Comparison of ENCODE assay signal across 16 cellular contexts in genomic region chr6:75882734-75883133, GRCh38.
DNase-seq lines count a peak whose midpoint lies in the region; ATAC-seq and TF ChIP-seq lines count a peak whose summit lies in the region.
"Had no signal": no experiment of that assay in that cellular context is flagged by ENCODE, and none has a peak within 500 bp of the region (broad histone marks: within the 10 kb centered on the region; RNA-seq: fewer than 3 reads in every experiment).

No MANE protein-coding gene starts in this region.

- H3K4me3 Mint-ChIP-seq in activated T-cell treated with anti-CD3 and anti-CD28 coated beads, Interleukin-2, amount 50 U/mL, for 24 hours = no peak overlapping the region
- H3K4me3 Mint-ChIP-seq: activated CD4-positive, alpha-beta T cell treated with anti-CD3 and anti-CD28 coated beads, Interleukin-2, amount 10 ng/mL, durations not matched to agents 24 days and 14 days; mesothelial cell of epicardium had no signal

- H3F3A ChIP-seq in PC-3 (ENCODE audit: low read length, unreplicated experiment) = no peaks in the 10 kb centered on the region

- H3K9me3 ChIP-seq in PC-3 (ENCODE audit: low read length) = no peaks in the 10 kb centered on the region
- no peaks in the 10 kb centered on the region for H3K9me3 ChIP-seq in osteoblast (ENCODE audit: low read depth, low read length)
- H3K9me3 ChIP-seq in suprapubic skin = no peaks in the 10 kb centered on the region
- H3K9me3 ChIP-seq: psoas muscle, stomach had no signal

- H4K20me1 ChIP-seq in PC-3 (ENCODE audit: low read length) = no peaks in the 10 kb centered on the region
- H4K20me1 ChIP-seq in osteoblast (ENCODE audit: insufficient read depth, low read length) = no peaks in the 10 kb centered on the region

- H3K27me3 ChIP-seq in PC-3 (ENCODE audit: low read length) (no peaks in the 10 kb centered on the region), osteoblast (ENCODE audit: insufficient read depth, low read length) (no peaks in the 10 kb centered on the region), suprapubic skin (no peaks in the 10 kb centered on the region)
- H3K27me3 ChIP-seq: dorsolateral prefrontal cortex, stomach had no signal

- TF ChIP-seq CTCF in PC-3 (conservative IDR thresholded peaks at IDR 0.05; ENCODE audit: low read depth, low read length) (no peak), epithelial cell of esophagus (IDR thresholded peaks at IDR 0.05; ENCODE audit: insufficient read depth, low read depth, low read length, missing control alignments) (no peak), osteoblast (IDR thresholded peaks at IDR 0.05; ENCODE audit: extremely low read depth, low read depth, low read length) (no peak), suprapubic skin (IDR thresholded peaks at IDR 0.05) (no peak)

- H3K9me3 Mint-ChIP-seq in activated T-cell treated with anti-CD3 and anti-CD28 coated beads, Interleukin-2, amount 50 U/mL, for 24 hours = no peaks in the 10 kb centered on the region
- H3K9me3 Mint-ChIP-seq: activated CD4-positive, alpha-beta T cell treated with anti-CD3 and anti-CD28 coated beads, Interleukin-2, amount 10 ng/mL, durations not matched to agents 24 days and 14 days; mesothelial cell of epicardium had no signal

- H3K36me3 ChIP-seq in PC-3 (ENCODE audit: low read depth, low read length) (no peaks in the 10 kb centered on the region), osteoblast (ENCODE audit: insufficient read depth, low read length) (no peaks in the 10 kb centered on the region), suprapubic skin (peaks cover under 1% of the 10 kb centered on the region)

- CTCF ChIA-PET in PC-3 (lab: Charles Lee) = interaction anchor here (1.0 kb wide), 1 partner anchor 11 kb away, joined by 3 read pairs; no protein-coding TSS in a partner anchor

- WGBS in suprapubic skin = 46% methylated on average over 2 of the region's 2 CpGs

- H2AFZ ChIP-seq in PC-3 (ENCODE audit: low read length) (no peak overlapping the region), osteoblast (ENCODE audit: low read length) (no peak overlapping the region)

- intact Hi-C loops in PC-3 (cut with micrococcal nuclease) = no loop called here

- peak; percentile 93 for ATAC-seq in PC-3
- ATAC-seq: psoas muscle had no signal

- H3K4me3 ChIP-seq in PC-3 (ENCODE audit: low read length) = no peak overlapping the region
- no peak overlapping the region for H3K4me3 ChIP-seq in epithelial cell of esophagus (ENCODE audit: low read length)
- no peak overlapping the region for H3K4me3 ChIP-seq in osteoblast (ENCODE audit: insufficient read depth, low read length)
- H3K4me3 ChIP-seq in suprapubic skin = no peak overlapping the region
- H3K4me3 ChIP-seq: dorsolateral prefrontal cortex, psoas muscle, stomach had no signal

- peak; percentile 70 for DNase-seq in EL
- DNase-seq in PC-3 = peak; percentile 76
- peak; percentile 84 for DNase-seq in epithelial cell of esophagus (ENCODE audit: low read depth)
- DNase-seq in osteoblast (ENCODE audit: insufficient read length, low spot score, missing footprints) = peak; percentile 63
- DNase-seq in NCI-H345 (lab: John Stamatoyannopoulos, UW) = no peak
- DNase-seq in anterior cingulate cortex (lab: John Stamatoyannopoulos, UW) = no peak
- DNase-seq in suprapubic skin (ENCODE audit: low spot score in 2 of 2) = no peak
- DNase-seq in activated T-cell treated with anti-CD3 and anti-CD28 coated beads, Interleukin-2, amount 50 U/mL, for 24 hours = no peak
- DNase-seq: activated CD4-positive, alpha-beta T cell treated with anti-CD3 and anti-CD28 coated beads, Interleukin-2, amount 10 ng/mL, durations not matched to agents 24 days and 14 days; activated gamma-delta T cell; dorsolateral prefrontal cortex; NCI-H526; psoas muscle; stimulated activated CD4-positive, alpha-beta T cell treated with anti-CD3 and anti-CD28 coated beads, Interleukin-4, amount 100 ng/mL, for 4 hours; stomach had no signal

- no peaks in the 10 kb centered on the region for H3K27me3 Mint-ChIP-seq in activated T-cell treated with anti-CD3 and anti-CD28 coated beads, Interleukin-2, amount 50 U/mL, for 24 hours

- no TSS peak for BruUV-seq in PC-3 (replicated peaks; lab: Mats Ljungman, UMichigan)

- TF ChIP-seq POLR2A in suprapubic skin (IDR thresholded peaks at IDR 0.05) = no peak

- H3K27ac Mint-ChIP-seq in activated T-cell treated with anti-CD3 and anti-CD28 coated beads, Interleukin-2, amount 50 U/mL, for 24 hours = no peak overlapping the region
- H3K27ac Mint-ChIP-seq: activated CD4-positive, alpha-beta T cell treated with anti-CD3 and anti-CD28 coated beads, Interleukin-2, amount 10 ng/mL, durations not matched to agents 24 days and 14 days had no signal

- H3K27ac ChIP-seq in PC-3 (ENCODE audit: low read length) = no peak overlapping the region
- no peak overlapping the region for H3K27ac ChIP-seq in osteoblast (ENCODE audit: low read depth, low read length)
- no peak overlapping the region for H3K27ac ChIP-seq in suprapubic skin
- H3K27ac ChIP-seq: psoas muscle, stomach had no signal

- H3K36me3 Mint-ChIP-seq in activated T-cell treated with anti-CD3 and anti-CD28 coated beads, Interleukin-2, amount 50 U/mL, for 24 hours (ENCODE audit: low read depth) = no peaks in the 10 kb centered on the region

- H3K9me2 ChIP-seq in PC-3 (replicated peaks; ENCODE audit: low read length) = no peaks in the 10 kb centered on the region

- no peak overlapping the region for H3K9ac ChIP-seq in PC-3 (ENCODE audit: low read length)

- POLR2A ChIA-PET in PC-3 (lab: Charles Lee; ENCODE audit: unreplicated experiment) = no interaction called here

- TF ChIP-seq EP300 in suprapubic skin (IDR thresholded peaks at IDR 0.05) = no peak

- H3K79me2 ChIP-seq in PC-3 (ENCODE audit: low read length) (no peaks in the 10 kb centered on the region), osteoblast (ENCODE audit: insufficient read depth, low read length) (no peaks in the 10 kb centered on the region)

- H3K4me2 ChIP-seq in PC-3 (ENCODE audit: low read length) (no peak overlapping the region), osteoblast (ENCODE audit: insufficient read depth, low read length) (no peak overlapping the region)

- H3K4me1 ChIP-seq in PC-3 (ENCODE audit: insufficient read depth, low read length) (peaks cover 19% of the 10 kb centered on the region), osteoblast (ENCODE audit: insufficient read depth, low read length) (peaks cover 9% of the 10 kb centered on the region), suprapubic skin (no peaks in the 10 kb centered on the region)
- H3K4me1 ChIP-seq: psoas muscle, stomach had no signal

- H3K4me1 Mint-ChIP-seq in activated T-cell treated with anti-CD3 and anti-CD28 coated beads, Interleukin-2, amount 50 U/mL, for 24 hours (ENCODE audit: low read depth) = no peaks in the 10 kb centered on the region
- H3K4me1 Mint-ChIP-seq: activated CD4-positive, alpha-beta T cell treated with anti-CD3 and anti-CD28 coated beads, Interleukin-2, amount 10 ng/mL, durations not matched to agents 24 days and 14 days had no signal

Comparison
In these comparisons a context has a peak if more than half of its experiments do, and no peak if none do; other contexts are left out.
1. DNase-seq: peak in EL (single experiment), PC-3 (single experiment), epithelial cell of esophagus (single experiment) and osteoblast (single experiment); none in NCI-H345 (single experiment), anterior cingulate cortex (0 of 58), suprapubic skin (0 of 2) and activated T-cell treated with anti-CD3 and anti-CD28 coated beads, Interleukin-2, amount 50 U/mL, for 24 hours (single experiment).